Comparison of ENCODE assay signal across 17 cellular contexts in genomic region chr18:3114026-3114425, GRCh38.
DNase-seq lines count a peak whose midpoint lies in the region; FAIRE-seq and TF ChIP-seq lines count a peak whose summit lies in the region.
"Had no signal": no experiment of that assay in that cellular context is flagged by ENCODE, and none has a peak within 500 bp of the region (broad histone marks: within the 10 kb centered on the region; RNA-seq: fewer than 3 reads in every experiment).

No MANE protein-coding gene starts in this region.

- no peak for FAIRE-seq in bronchial epithelial cell (lab: Jason Lieb, UNC)
- FAIRE-seq: GM12878 had no signal

- no peak overlapping the region for H3K18ac ChIP-seq in neuronal stem cell (ENCODE audit: low read length)

- H3K36me3 ChIP-seq in bronchial epithelial cell (ENCODE audit: control insufficient read depth, insufficient read depth, low read length) (no peaks in the 10 kb centered on the region), neuronal stem cell (replicated peaks in 1 of 2; ENCODE audit: control insufficient read depth in 2 of 2, insufficient read depth in 2 of 2, low read length in 2 of 2) (no peaks in the 10 kb centered on the region)
- H3K36me3 ChIP-seq: HAP-1 had no signal

- no peak for TF ChIP-seq CTCF in bronchial epithelial cell (IDR thresholded peaks at IDR 0.05; ENCODE audit: insufficient read depth, low read length, severe bottlenecking)

- DNase-seq in DMS53 (lab: John Stamatoyannopoulos, UW), result peak; percentile 99
- peak; percentile 17 for DNase-seq in NCI-H510A treated with DMSO at 0.1 percent for 48 hours (lab: John Stamatoyannopoulos, UW)
- DNase-seq in bronchial epithelial cell (ENCODE audit: low read depth), result peak; percentile 54
- no peak for DNase-seq in neuronal stem cell (ENCODE audit: low spot score)
- DNase-seq in HPDE6-E6E7 (ENCODE audit: extremely low spot score), result no peak
- DNase-seq in caudate nucleus (lab: John Stamatoyannopoulos, UW), result no peak
- DNase-seq in COR-L47 (lab: John Stamatoyannopoulos, UW), result no peak
- DNase-seq: CD4-positive, CD25-positive, alpha-beta regulatory T cell; GDM1; NCI-H1436 treated with DMSO at 0.1 percent for 48 hours; NCI-H2081 treated with DMSO at 0.1 percent for 48 hours; NCI-H2227 treated with DMSO at 0.1 percent for 48 hours; NCI-H526 treated with DMSO at 0.1 percent for 48 hours; SK-N-SH; T-helper 1 cell had no signal

- H2AK5ac ChIP-seq in neuronal stem cell (ENCODE audit: low read depth, low read length), result no peak overlapping the region

- no peak overlapping the region for H3K14ac ChIP-seq in neuronal stem cell (ENCODE audit: low read length)

- no peak overlapping the region for H4K8ac ChIP-seq in neuronal stem cell (ENCODE audit: low read depth, low read length)

- no peak overlapping the region for H3K23ac ChIP-seq in neuronal stem cell (ENCODE audit: low read depth, low read length, poor library complexity)

- no peak overlapping the region for H4K91ac ChIP-seq in neuronal stem cell (ENCODE audit: low read depth, low read length, poor library complexity)

- H3K9ac ChIP-seq in neuronal stem cell (ENCODE audit: low read depth, low read length, poor library complexity), result no peak overlapping the region
- H3K9ac ChIP-seq: SK-N-SH had no signal

- no peak overlapping the region for H3K27ac ChIP-seq in neuronal stem cell (replicated peaks; ENCODE audit: low read length)
- H3K27ac ChIP-seq in caudate nucleus (ENCODE audit: low read depth, low read length), result no peak overlapping the region

- H3K79me1 ChIP-seq in neuronal stem cell (ENCODE audit: low read depth, low read length), result no peaks in the 10 kb centered on the region

- H3K4me3 ChIP-seq in bronchial epithelial cell (ENCODE audit: low read depth, low read length) (no peak overlapping the region), neuronal stem cell (ENCODE audit: low read length in 2 of 2) (no peak overlapping the region)
- H3K4me3 ChIP-seq: GM12878, HAP-1 had no signal

- H2BK120ac ChIP-seq in neuronal stem cell (ENCODE audit: low read depth, low read length), result no peak overlapping the region

- peak overlapping the region; percentile 28 for H3K4ac ChIP-seq in neuronal stem cell (ENCODE audit: low read length)

- no peak overlapping the region for H2BK15ac ChIP-seq in neuronal stem cell (ENCODE audit: low read length)

- no peak overlapping the region for H2BK12ac ChIP-seq in neuronal stem cell (ENCODE audit: low read length)

- no peak overlapping the region for H2BK5ac ChIP-seq in neuronal stem cell (ENCODE audit: low read length)

- H3K9me3 ChIP-seq in neuronal stem cell (replicated peaks in 1 of 2; ENCODE audit: control insufficient read depth in 2 of 2, insufficient read depth in 1 of 2, low read depth in 1 of 2, low read length in 2 of 2), result no peaks in the 10 kb centered on the region
- H3K9me3 ChIP-seq: HAP-1, SK-N-SH had no signal

- H2AFZ ChIP-seq in neuronal stem cell (ENCODE audit: low read length), result no peak overlapping the region

- H3K4me2 ChIP-seq in neuronal stem cell (ENCODE audit: insufficient read depth, low read length, poor library complexity, severe bottlenecking), result no peak overlapping the region
- H3K4me2 ChIP-seq: SK-N-SH had no signal

- H3K27me3 ChIP-seq in bronchial epithelial cell (ENCODE audit: control insufficient read depth, insufficient read depth, low read length) (no peaks in the 10 kb centered on the region), neuronal stem cell (ENCODE audit: control insufficient read depth in 3 of 3, insufficient read depth in 3 of 3, low read depth in 1 of 3, low read length in 3 of 3) (no peaks in the 10 kb centered on the region)

- no CpG with 5 or more reads among the region's 8 CpGs for whole genome bisulfite sequencing in neuronal stem cell (ENCODE audit: extremely low coverage in 2 of 2, insufficient read length in 2 of 2, insufficient replicate concordance in 1 of 2), 2 donors

- no peaks in the 10 kb centered on the region for H3K4me1 ChIP-seq in neuronal stem cell (ENCODE audit: control insufficient read depth in 2 of 2, insufficient read depth in 1 of 2, low read depth in 1 of 2, low read length in 2 of 2)
- H3K4me1 ChIP-seq: HAP-1 had no signal

Comparison
In these comparisons a context has a peak if more than half of its experiments do, and no peak if none do; other contexts are left out.
1. DNase-seq: peak in DMS53 (single experiment), NCI-H510A treated with DMSO at 0.1 percent for 48 hours (single experiment) and bronchial epithelial cell (single experiment); none in neuronal stem cell (single experiment), HPDE6-E6E7 (single experiment), caudate nucleus (0 of 61) and COR-L47 (single experiment).